Comparison of ENCODE assay signal across 19 cellular contexts in genomic region chr7:116811768-116812167, GRCh38.
"Had no signal": no experiment of that assay in that cellular context is flagged by ENCODE, and none has a peak within 500 bp of the region (broad histone marks: within the 10 kb centered on the region; RNA-seq: fewer than 3 reads in every experiment).

No MANE protein-coding gene starts in this region.

- H3K9me3 Mint-ChIP-seq: activated CD8-positive, alpha-beta T cell treated with anti-CD3 and anti-CD28 coated beads for 36 hours; activated naive CD4-positive, alpha-beta T cell treated with anti-CD3 and anti-CD28 coated beads, Interleukin-2, amount 10 ng/mL, durations not matched to agents 7 days and 5 days; activated naive CD8-positive, alpha-beta T cell treated with anti-CD3 and anti-CD28 coated beads for 36 hours; activated T-cell treated with anti-CD3 and anti-CD28 coated beads, Interleukin-2, amount 50 U/mL, for 72 hours; activated T-helper 2 cell treated with anti-CD3 and anti-CD28 coated beads, Interferon-gamma antibody, Interleukin-2, Interleukin-4, amounts not matched to agents 10 μg/mL and 5 μg/mL and 100 μg/mL, durations not matched to agents 14 hours and 24 hours and 36 hours had no signal

- H3K27ac Mint-ChIP-seq: activated CD8-positive, alpha-beta T cell treated with anti-CD3 and anti-CD28 coated beads for 36 hours; activated naive CD4-positive, alpha-beta T cell treated with anti-CD3 and anti-CD28 coated beads, Interleukin-2, amount 10 ng/mL, durations not matched to agents 7 days and 5 days; activated naive CD8-positive, alpha-beta T cell treated with anti-CD3 and anti-CD28 coated beads for 36 hours; activated T-cell treated with anti-CD3 and anti-CD28 coated beads, Interleukin-2, amount 50 U/mL, for 72 hours; activated T-helper 2 cell treated with anti-CD3 and anti-CD28 coated beads, Interferon-gamma antibody, Interleukin-2, Interleukin-4, amounts not matched to agents 10 μg/mL and 5 μg/mL and 100 μg/mL, durations not matched to agents 14 hours and 24 hours and 36 hours had no signal

- H3K27ac ChIP-seq: brain microvascular endothelial cell, cardiac muscle cell, WERI-Rb-1 had no signal

- DNase-seq: activated CD4-positive, alpha-beta T cell treated with anti-CD3 and anti-CD28 coated beads for 4 hours; activated CD8-positive, alpha-beta memory T cell treated with anti-CD3 and anti-CD28 coated beads, Interleukin-2, amount 50 U/mL, for 4 hours; activated CD8-positive, alpha-beta T cell treated with anti-CD3 and anti-CD28 coated beads for 36 hours; activated gamma-delta T cell treated with Interleukin-2 at 50 U/mL for 16 hours; activated naive CD4-positive, alpha-beta T cell treated with anti-CD3 and anti-CD28 coated beads, Interleukin-2, amount 10 ng/mL, durations not matched to agents 7 days and 5 days; activated naive CD8-positive, alpha-beta T cell treated with anti-CD3 and anti-CD28 coated beads for 36 hours; activated T-cell treated with anti-CD3 and anti-CD28 coated beads, Interleukin-2, amount 50 U/mL, for 72 hours; brain microvascular endothelial cell; NCI-H1048; NCI-H146; NCI-H187 treated with DMSO at 0.1 percent for 48 hours; NCI-H2081 treated with DMSO at 0.1 percent for 48 hours; NCI-H446; NCI-H524; SK-N-SH; T-helper 1 cell; WERI-Rb-1 had no signal

- H3K36me3 Mint-ChIP-seq: activated naive CD4-positive, alpha-beta T cell treated with anti-CD3 and anti-CD28 coated beads, Interleukin-2, amount 10 ng/mL, durations not matched to agents 7 days and 5 days; activated naive CD8-positive, alpha-beta T cell treated with anti-CD3 and anti-CD28 coated beads for 36 hours had no signal

- H3K9me3 ChIP-seq: SK-N-SH had no signal

- H3K4me1 Mint-ChIP-seq: activated naive CD4-positive, alpha-beta T cell treated with anti-CD3 and anti-CD28 coated beads, Interleukin-2, amount 10 ng/mL, durations not matched to agents 7 days and 5 days had no signal

- H3K4me3 Mint-ChIP-seq: activated CD8-positive, alpha-beta T cell treated with anti-CD3 and anti-CD28 coated beads for 36 hours; activated naive CD4-positive, alpha-beta T cell treated with anti-CD3 and anti-CD28 coated beads, Interleukin-2, amount 10 ng/mL, durations not matched to agents 7 days and 5 days; activated naive CD8-positive, alpha-beta T cell treated with anti-CD3 and anti-CD28 coated beads for 36 hours; activated T-cell treated with anti-CD3 and anti-CD28 coated beads, Interleukin-2, amount 50 U/mL, for 72 hours had no signal

- H3K36me3 ChIP-seq: brain microvascular endothelial cell, cardiac muscle cell, WERI-Rb-1 had no signal

- H3K27me3 Mint-ChIP-seq: activated naive CD8-positive, alpha-beta T cell treated with anti-CD3 and anti-CD28 coated beads for 36 hours had no signal

- H3K4me2 ChIP-seq: SK-N-SH had no signal

- H3K27me3 ChIP-seq: brain microvascular endothelial cell, cardiac muscle cell had no signal

- H3K9ac ChIP-seq: SK-N-SH had no signal

- H3K4me3 ChIP-seq: cardiac muscle cell had no signal
